19 cellular contexts compared by ENCODE assay signal in the genomic region with DNA sequence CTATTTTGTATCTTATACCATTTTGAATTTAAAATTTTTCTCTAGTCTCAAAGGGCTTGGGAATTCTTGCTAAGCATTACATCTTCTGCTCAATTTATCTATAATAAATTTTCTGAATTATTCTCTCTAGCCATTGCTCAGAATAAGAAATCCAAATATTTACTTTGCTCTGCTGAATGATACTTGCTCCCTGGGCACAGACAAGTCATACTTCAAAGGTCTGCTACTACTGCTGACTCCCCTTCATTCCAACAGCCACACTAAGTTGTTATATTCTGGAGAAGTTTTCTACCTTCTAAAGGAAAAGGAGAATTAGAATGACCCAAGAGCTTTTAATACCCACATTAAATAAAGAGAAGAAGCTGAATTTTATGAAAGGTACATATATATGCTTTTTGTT.
DNase-seq lines count a peak whose midpoint lies in the region; ATAC-seq and TF ChIP-seq lines count a peak whose summit lies in the region.
"Had no signal": no experiment of that assay in that cellular context is flagged by ENCODE, and none has a peak within 500 bp of the region (broad histone marks: within the 10 kb centered on the region; RNA-seq: fewer than 3 reads in every experiment).

No MANE protein-coding gene starts in this region.

- H3K27ac ChIP-seq in ACC112 (ENCODE audit: low read depth, low read length), result 0 out of 2 replicates have a peak overlapping the region, but pooled peaks have one; percentile 29
- H3K27ac ChIP-seq in left lung, result peak overlapping the region in 1 of 2 donors; percentile 2
- H3K27ac ChIP-seq: BLaER1, C4-2B had no signal

- intact Hi-C loops in left lung (cut with DNase I), result no loop called here

- no peaks in the 10 kb centered on the region for H3K9me3 ChIP-seq in left lung
- H3K9me3 ChIP-seq: Caco-2, HAP-1 had no signal

- H3K36me3 ChIP-seq in ACC112 (ENCODE audit: insufficient read depth, low read length) (no peaks in the 10 kb centered on the region), left lung (no peaks in the 10 kb centered on the region)
- H3K36me3 ChIP-seq: BLaER1, HAP-1 had no signal

- H3K4me3 ChIP-seq in ACC112 (ENCODE audit: low read depth, low read length) (no peak overlapping the region), left lung (no peak overlapping the region)
- H3K4me3 ChIP-seq: BLaER1, HAP-1 had no signal

- H3K27me3 ChIP-seq in ACC112 (ENCODE audit: insufficient read depth, low read length) (no peaks in the 10 kb centered on the region), left lung (no peaks in the 10 kb centered on the region)
- H3K27me3 ChIP-seq: BLaER1 had no signal

- ATAC-seq in left lung (peak; percentile 92), GM19395 (IDR thresholded peaks at IDR 0.05; ENCODE audit: unreplicated experiment) (no peak)
- ATAC-seq: CD8-positive, alpha-beta T cell had no signal

- peaks cover 29% of the 10 kb centered on the region for H3K4me1 ChIP-seq in ACC112 (ENCODE audit: control insufficient read depth, insufficient read depth, low read length, unreplicated experiment)
- H3K4me1 ChIP-seq in left lung, result no peaks in the 10 kb centered on the region
- H3K4me1 ChIP-seq: BLaER1, Caco-2, HAP-1 had no signal

- no peak for TF ChIP-seq CTCF in left lung (IDR thresholded peaks at IDR 0.05)

- H3K79me2 ChIP-seq in ACC112 (ENCODE audit: control insufficient read depth, insufficient read depth, low read length, unreplicated experiment), result no peaks in the 10 kb centered on the region

- no peak overlapping the region for H2AFZ ChIP-seq in ACC112 (ENCODE audit: low read length, unreplicated experiment)

- DNase-seq in DMS53 treated with DMSO at 0.1 percent for 48 hours (lab: John Stamatoyannopoulos, UW; ENCODE audit: unreplicated experiment) (peak; percentile 12), NCI-H510A treated with DMSO at 0.1 percent for 48 hours (lab: John Stamatoyannopoulos, UW) (peak; percentile 1), left lung (no peak), SW 1271 (lab: John Stamatoyannopoulos, UW) (no peak), A172 (ENCODE audit: low spot score) (no peak)
- DNase-seq: 8988T; Caco-2; CD4-positive, CD25-positive, alpha-beta regulatory T cell; CD8-positive, alpha-beta T cell; DMS153; DMS79 treated with DMSO at 0.1 percent for 48 hours; GF-D8; GOT3; HFFc6 had no signal

Comparison
In these comparisons a context has a peak if more than half of its experiments do, and no peak if none do; other contexts are left out.
1. DNase-seq: peak in DMS53 treated with DMSO at 0.1 percent for 48 hours (single experiment) and NCI-H510A treated with DMSO at 0.1 percent for 48 hours (single experiment); none in left lung (0 of 2), SW 1271 (0 of 2) and A172 (single experiment).